1 cellular context compared by ENCODE assay signal in the genomic region with DNA sequence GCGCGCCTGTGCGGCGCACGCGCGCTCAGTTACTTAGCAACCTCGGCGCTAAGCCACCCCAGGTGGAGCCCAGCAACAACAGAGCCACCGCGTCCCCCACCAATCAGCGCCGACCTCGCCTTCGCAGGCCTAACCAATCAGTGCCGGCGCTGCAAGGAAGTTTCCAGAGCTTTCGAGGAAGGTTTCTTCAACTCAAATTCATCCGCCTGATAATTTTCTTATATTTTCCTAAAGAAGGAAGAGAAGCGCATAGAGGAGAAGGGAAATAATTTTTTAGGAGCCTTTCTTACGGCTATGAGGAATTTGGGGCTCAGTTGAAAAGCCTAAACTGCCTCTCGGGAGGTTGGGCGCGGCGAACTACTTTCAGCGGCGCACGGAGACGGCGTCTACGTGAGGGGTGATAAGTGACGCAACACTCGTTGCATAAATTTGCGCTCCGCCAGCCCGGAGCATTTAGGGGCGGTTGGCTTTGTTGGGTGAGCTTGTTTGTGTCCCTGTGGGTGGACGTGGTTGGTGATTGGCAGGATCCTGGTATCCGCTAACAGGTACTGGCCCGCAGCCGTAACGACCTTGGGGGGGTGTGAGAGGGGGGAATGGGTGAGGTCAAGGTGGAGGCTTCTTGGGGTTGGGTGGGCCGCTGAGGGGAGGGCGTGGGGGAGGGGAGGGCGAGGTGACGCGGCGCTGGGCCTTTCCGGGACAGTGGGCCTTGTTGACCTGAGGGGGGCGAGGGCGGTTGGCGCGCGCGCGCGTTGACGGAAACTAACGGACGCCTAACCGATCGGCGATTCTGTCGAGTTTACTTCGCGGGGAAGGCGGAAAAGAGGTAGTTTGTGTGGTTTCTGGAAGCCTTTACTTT.
TF ChIP-seq lines count a peak whose summit lies in the region.

Gene UBB (plus strand): TSS at position 452 of the 856 bp plus-strand sequence. CDS start 817 bp downstream, outside the sequence.

TF ChIP-seq in K562, 482 proteins besides CTCF, POLR2A, EP300 and RAD21 (continued from another document and continues in another):
- TF ChIP-seq, protein P1, sequence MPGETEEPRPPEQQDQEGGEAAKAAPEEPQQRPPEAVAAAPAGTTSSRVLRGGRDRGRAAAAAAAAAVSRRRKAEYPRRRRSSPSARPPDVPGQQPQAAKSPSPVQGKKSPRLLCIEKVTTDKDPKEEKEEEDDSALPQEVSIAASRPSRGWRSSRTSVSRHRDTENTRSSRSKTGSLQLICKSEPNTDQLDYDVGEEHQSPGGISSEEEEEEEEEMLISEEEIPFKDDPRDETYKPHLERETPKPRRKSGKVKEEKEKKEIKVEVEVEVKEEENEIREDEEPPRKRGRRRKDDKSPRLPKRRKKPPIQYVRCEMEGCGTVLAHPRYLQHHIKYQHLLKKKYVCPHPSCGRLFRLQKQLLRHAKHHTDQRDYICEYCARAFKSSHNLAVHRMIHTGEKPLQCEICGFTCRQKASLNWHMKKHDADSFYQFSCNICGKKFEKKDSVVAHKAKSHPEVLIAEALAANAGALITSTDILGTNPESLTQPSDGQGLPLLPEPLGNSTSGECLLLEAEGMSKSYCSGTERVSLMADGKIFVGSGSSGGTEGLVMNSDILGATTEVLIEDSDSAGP (CRISPR knock-in tag; IDR thresholded peaks at IDR 0.05) = no peak
- TF ChIP-seq ZNF551 (CRISPR knock-in tag; IDR thresholded peaks at IDR 0.05) (no peak), ZNF77 (CRISPR knock-in tag; IDR thresholded peaks at IDR 0.05) (no peak), ILF3 (IDR thresholded peaks at IDR 0.05; ENCODE audit: borderline replicate concordance) (no peak), ILK (tag; IDR thresholded peaks at IDR 0.05; ENCODE audit: borderline replicate concordance, low read depth) (no peak), KDM2B (CRISPR knock-in tag; IDR thresholded peaks at IDR 0.05) (no peak), ZNF707 (CRISPR knock-in tag; conservative IDR thresholded peaks at IDR 0.05) (0 out of 2 replicates have a peak, but pooled peaks have one; percentile 37), KHSRP (IDR thresholded peaks at IDR 0.05) (peak; percentile 61; the same call in 1 of the 2 replicates), MAX (CRISPR knock-in tag; IDR thresholded peaks at IDR 0.05) (no peak), ZNF507 (tag; conservative IDR thresholded peaks at IDR 0.05) (no peak), POLR2AphosphoS2 (IDR thresholded peaks at IDR 0.05; ENCODE audit: low read length) (peak; percentile 93; the same call in 1 of the 2 replicates), BRF2 (IDR thresholded peaks at IDR 0.05; ENCODE audit: borderline replicate concordance, insufficient read depth, insufficient read length) (no peak), ZNF445 (CRISPR knock-in tag; IDR thresholded peaks at IDR 0.05; ENCODE audit: low read depth) (0 out of 2 replicates have a peak, but pooled peaks have one; percentile 17), RBBP5 (IDR thresholded peaks at IDR 0.05; ENCODE audit: borderline replicate concordance, insufficient read depth, low read length, poor library complexity, severe bottlenecking) (peak; percentile 51), HSF4 (CRISPR knock-in tag; IDR thresholded peaks at IDR 0.05; ENCODE audit: borderline replicate concordance) (no peak), MXD1 (CRISPR knock-in tag; IDR thresholded peaks at IDR 0.05; ENCODE audit: borderline replicate concordance, poor library complexity, severe bottlenecking) (no peak), MAFF (IDR thresholded peaks at IDR 0.05; ENCODE audit: low read length) (no peak), CREM (IDR thresholded peaks at IDR 0.05; ENCODE audit: low read depth) (peak; percentile 81), SMARCB1 (IDR thresholded peaks at IDR 0.05; ENCODE audit: insufficient read length, low read depth) (no peak), DNMT1 (IDR thresholded peaks at IDR 0.05) (no peak), FOSL1 (tag; conservative IDR thresholded peaks at IDR 0.05) (peak; percentile 61), CLOCK (CRISPR knock-in tag; IDR thresholded peaks at IDR 0.05; ENCODE audit: borderline replicate concordance) (no peak), PCBP2 (IDR thresholded peaks at IDR 0.05; ENCODE audit: low read depth, low read length, poor library complexity, severe bottlenecking) (peak; percentile 31), FIP1L1 (IDR thresholded peaks at IDR 0.05; ENCODE audit: low read depth, low read length, poor library complexity, severe bottlenecking) (no peak), TSC22D4 (tag; IDR thresholded peaks at IDR 0.05) (no peak), ZC3H4 (CRISPR knock-in tag; IDR thresholded peaks at IDR 0.05; ENCODE audit: borderline replicate concordance) (peak; percentile 98), RCOR1 (IDR thresholded peaks at IDR 0.05; ENCODE audit: borderline replicate concordance in 1 of 2, low read depth in 2 of 2, low read length in 2 of 2) (peak in 1 of 2 experiments; percentile 40; a peak in 1 of 4 replicates), NUFIP1 (IDR thresholded peaks at IDR 0.05; ENCODE audit: partially characterized antibody) (no peak), KLF16 (IDR thresholded peaks at IDR 0.05) (no peak), SRSF9 (IDR thresholded peaks at IDR 0.05; ENCODE audit: borderline replicate concordance, low read depth, low read length) (no peak), TCF7 (IDR thresholded peaks at IDR 0.05; ENCODE audit: borderline replicate concordance) (no peak), ZNF12 (CRISPR knock-in tag; IDR thresholded peaks at IDR 0.05) (no peak), HDAC3 (IDR thresholded peaks at IDR 0.05; ENCODE audit: borderline replicate concordance, partially characterized antibody) (peak; percentile 55), PML (IDR thresholded peaks at IDR 0.05; ENCODE audit: low read length) (peak; percentile 94), TCFL5 (CRISPR knock-in tag; conservative IDR thresholded peaks at IDR 0.05) (no peak), ZKSCAN3 (CRISPR knock-in tag; IDR thresholded peaks at IDR 0.05) (no peak), ZNF780A (CRISPR knock-in tag; IDR thresholded peaks at IDR 0.05) (no peak), GABPA (tag; conservative IDR thresholded peaks at IDR 0.05; ENCODE audit: low read depth) (0 out of 2 replicates have a peak, but pooled peaks have one; percentile 35), MCM3 (IDR thresholded peaks at IDR 0.05) (no peak), SMAD2 (IDR thresholded peaks at IDR 0.05; ENCODE audit: low read depth, low read length) (no peak)
- TF ChIP-seq, protein P2, sequence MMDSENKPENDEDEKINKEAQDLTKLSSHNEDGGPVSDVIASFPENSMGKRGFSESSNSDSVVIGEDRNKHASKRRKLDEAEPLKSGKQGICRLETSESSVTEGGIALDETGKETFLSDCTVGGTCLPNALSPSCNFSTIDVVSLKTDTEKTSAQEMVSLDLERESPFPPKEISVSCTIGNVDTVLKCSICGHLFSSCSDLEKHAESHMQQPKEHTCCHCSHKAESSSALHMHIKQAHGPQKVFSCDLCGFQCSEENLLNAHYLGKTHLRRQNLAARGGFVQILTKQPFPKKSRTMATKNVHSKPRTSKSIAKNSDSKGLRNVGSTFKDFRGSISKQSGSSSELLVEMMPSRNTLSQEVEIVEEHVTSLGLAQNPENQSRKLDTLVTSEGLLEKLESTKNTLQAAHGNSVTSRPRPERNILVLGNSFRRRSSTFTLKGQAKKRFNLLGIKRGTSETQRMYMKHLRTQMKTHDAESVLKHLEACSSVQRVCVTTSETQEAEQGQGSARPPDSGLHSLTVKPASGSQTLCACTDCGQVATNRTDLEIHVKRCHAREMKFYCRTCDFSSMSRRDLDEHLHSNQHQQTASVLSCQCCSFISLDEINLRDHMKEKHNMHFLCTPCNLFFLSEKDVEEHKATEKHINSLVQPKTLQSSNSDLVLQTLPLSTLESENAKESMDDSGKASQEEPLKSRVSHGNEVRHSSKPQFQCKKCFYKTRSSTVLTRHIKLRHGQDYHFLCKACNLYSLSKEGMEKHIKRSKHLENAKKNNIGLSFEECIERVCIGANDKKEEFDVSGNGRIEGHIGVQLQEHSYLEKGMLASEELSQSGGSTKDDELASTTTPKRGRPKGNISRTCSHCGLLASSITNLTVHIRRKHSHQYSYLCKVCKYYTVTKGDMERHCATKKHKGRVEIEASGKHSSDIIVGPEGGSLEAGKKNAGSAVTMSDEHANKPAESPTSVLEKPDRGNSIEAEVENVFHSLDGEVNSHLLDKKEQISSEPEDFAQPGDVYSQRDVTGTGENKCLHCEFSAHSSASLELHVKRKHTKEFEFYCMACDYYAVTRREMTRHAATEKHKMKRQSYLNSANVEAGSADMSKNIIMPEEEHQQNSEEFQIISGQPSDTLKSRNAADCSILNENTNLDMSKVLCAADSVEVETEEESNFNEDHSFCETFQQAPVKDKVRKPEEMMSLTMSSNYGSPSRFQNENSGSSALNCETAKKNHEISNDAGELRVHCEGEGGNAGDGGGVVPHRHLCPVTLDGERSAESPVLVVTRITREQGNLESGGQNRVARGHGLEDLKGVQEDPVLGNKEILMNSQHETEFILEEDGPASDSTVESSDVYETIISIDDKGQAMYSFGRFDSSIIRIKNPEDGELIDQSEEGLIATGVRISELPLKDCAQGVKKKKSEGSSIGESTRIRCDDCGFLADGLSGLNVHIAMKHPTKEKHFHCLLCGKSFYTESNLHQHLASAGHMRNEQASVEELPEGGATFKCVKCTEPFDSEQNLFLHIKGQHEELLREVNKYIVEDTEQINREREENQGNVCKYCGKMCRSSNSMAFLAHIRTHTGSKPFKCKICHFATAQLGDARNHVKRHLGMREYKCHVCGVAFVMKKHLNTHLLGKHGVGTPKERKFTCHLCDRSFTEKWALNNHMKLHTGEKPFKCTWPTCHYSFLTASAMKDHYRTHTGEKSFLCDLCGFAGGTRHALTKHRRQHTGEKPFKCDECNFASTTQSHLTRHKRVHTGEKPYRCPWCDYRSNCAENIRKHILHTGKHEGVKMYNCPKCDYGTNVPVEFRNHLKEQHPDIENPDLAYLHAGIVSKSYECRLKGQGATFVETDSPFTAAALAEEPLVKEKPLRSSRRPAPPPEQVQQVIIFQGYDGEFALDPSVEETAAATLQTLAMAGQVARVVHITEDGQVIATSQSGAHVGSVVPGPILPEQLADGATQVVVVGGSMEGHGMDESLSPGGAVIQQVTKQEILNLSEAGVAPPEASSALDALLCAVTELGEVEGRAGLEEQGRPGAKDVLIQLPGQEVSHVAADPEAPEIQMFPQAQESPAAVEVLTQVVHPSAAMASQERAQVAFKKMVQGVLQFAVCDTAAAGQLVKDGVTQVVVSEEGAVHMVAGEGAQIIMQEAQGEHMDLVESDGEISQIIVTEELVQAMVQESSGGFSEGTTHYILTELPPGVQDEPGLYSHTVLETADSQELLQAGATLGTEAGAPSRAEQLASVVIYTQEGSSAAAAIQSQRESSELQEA (IDR thresholded peaks at IDR 0.05; ENCODE audit: low read depth) = no peak
- TF ChIP-seq, protein P3, sequence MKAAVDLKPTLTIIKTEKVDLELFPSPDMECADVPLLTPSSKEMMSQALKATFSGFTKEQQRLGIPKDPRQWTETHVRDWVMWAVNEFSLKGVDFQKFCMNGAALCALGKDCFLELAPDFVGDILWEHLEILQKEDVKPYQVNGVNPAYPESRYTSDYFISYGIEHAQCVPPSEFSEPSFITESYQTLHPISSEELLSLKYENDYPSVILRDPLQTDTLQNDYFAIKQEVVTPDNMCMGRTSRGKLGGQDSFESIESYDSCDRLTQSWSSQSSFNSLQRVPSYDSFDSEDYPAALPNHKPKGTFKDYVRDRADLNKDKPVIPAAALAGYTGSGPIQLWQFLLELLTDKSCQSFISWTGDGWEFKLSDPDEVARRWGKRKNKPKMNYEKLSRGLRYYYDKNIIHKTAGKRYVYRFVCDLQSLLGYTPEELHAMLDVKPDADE (conservative IDR thresholded peaks at IDR 0.05; ENCODE audit: control insufficient read depth, low read depth, low read length) = peak; percentile 63; the same call in 1 of the 2 replicates
